ENCODE assay signal across 9 cellular contexts in the genomic region with DNA sequence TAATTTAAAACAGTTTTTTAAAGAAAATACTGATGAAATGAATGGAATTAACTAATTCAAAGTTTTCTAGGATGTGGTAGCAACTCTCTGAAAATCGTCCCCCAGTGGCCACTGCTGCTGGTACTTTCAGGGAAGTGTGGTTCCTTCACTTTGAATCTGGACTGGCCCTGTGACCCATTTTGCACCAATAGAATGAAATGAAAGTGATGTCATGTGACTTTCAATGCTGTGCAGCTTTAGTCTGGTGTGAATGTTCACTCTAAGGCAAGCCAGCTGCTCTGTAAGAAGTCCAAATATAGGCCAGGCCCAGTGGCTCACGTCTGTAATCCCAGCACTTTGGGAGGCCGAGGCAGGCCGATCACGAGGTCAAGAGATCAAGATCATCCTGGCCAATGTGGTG. TPM values are rescaled to one million over a fixed set of nuclear protein-coding genes. Genes with fewer than 3 reads are reported as not detected.
DNase-seq lines count a peak whose midpoint lies in the region; ATAC-seq and TF ChIP-seq lines count a peak whose summit lies in the region.
"Had no signal": no experiment of that assay in that cellular context is flagged by ENCODE, and none has a peak within 500 bp of the region (broad histone marks: within the 10 kb centered on the region; RNA-seq: fewer than 3 reads in every experiment).

No MANE protein-coding gene starts in this region.

- POLR2A ChIA-PET in A673 (lab: Charles Lee; ENCODE audit: low non-redundant PET), result no interaction called here

- H3K27ac ChIP-seq in A673 (ENCODE audit: low read depth, low read length, poor library complexity, severe bottlenecking), result no peak overlapping the region
- H3K27ac ChIP-seq in DOHH2 (ENCODE audit: low read depth, low read length), result no peak overlapping the region
- H3K27ac ChIP-seq in upper lobe of left lung, result no peak overlapping the region

- peaks cover 7% of the 10 kb centered on the region for H3K27me3 Mint-ChIP-seq in central memory CD8-positive, alpha-beta T cell

- no peaks in the 10 kb centered on the region for H3K36me3 ChIP-seq in A673 (ENCODE audit: insufficient read depth, low read length, poor library complexity, severe bottlenecking)
- H3K36me3 ChIP-seq in DOHH2 (ENCODE audit: control insufficient read depth, low read length), result no peaks in the 10 kb centered on the region
- H3K36me3 ChIP-seq in upper lobe of left lung, result no peaks in the 10 kb centered on the region

- H3K9me2 ChIP-seq in DOHH2 (replicated peaks; ENCODE audit: control insufficient read depth, low read length), result no peaks in the 10 kb centered on the region

- H3K9me3 ChIP-seq in A673 (ENCODE audit: low read depth, low read length, poor library complexity, severe bottlenecking), result no peaks in the 10 kb centered on the region
- H3K9me3 ChIP-seq in DOHH2 (ENCODE audit: control insufficient read depth, insufficient read depth, low read length), result no peaks in the 10 kb centered on the region
- H3K9me3 ChIP-seq in upper lobe of left lung, result no peaks in the 10 kb centered on the region

- no peak overlapping the region for H3K4me3 ChIP-seq in A673 (ENCODE audit: low read depth, low read length, poor library complexity, severe bottlenecking)
- H3K4me3 ChIP-seq in DOHH2 (ENCODE audit: low read length), result no peak overlapping the region
- H3K4me3 ChIP-seq in upper lobe of left lung, result no peak overlapping the region

- H3K4me1 Mint-ChIP-seq in central memory CD8-positive, alpha-beta T cell, result peaks cover 12% of the 10 kb centered on the region

- H3K27me3 ChIP-seq in A673 (replicated peaks; ENCODE audit: insufficient read depth, low read depth, low read length, poor library complexity), result no peaks in the 10 kb centered on the region
- no peaks in the 10 kb centered on the region for H3K27me3 ChIP-seq in DOHH2 (ENCODE audit: control insufficient read depth, low read length)
- H3K27me3 ChIP-seq in upper lobe of left lung, result no peaks in the 10 kb centered on the region

- no peak for ATAC-seq in central memory CD8-positive, alpha-beta T cell (replicated peaks; ENCODE audit: extremely low read depth, poor library complexity, severe bottlenecking)
- no peak for ATAC-seq in GM21576 (IDR thresholded peaks at IDR 0.05; ENCODE audit: unreplicated experiment)
- ATAC-seq in upper lobe of left lung (ENCODE audit: low FRiP score in 2 of 2), result no peak

- no peaks in the 10 kb centered on the region for H3K9me3 Mint-ChIP-seq in central memory CD8-positive, alpha-beta T cell

- TF ChIP-seq CTCF in A673 (conservative IDR thresholded peaks at IDR 0.05; ENCODE audit: low read depth, low read length) (no peak), DOHH2 (IDR thresholded peaks at IDR 0.05; ENCODE audit: low read depth, low read length, poor library complexity, severe bottlenecking) (no peak), upper lobe of left lung (IDR thresholded peaks at IDR 0.05) (no peak)

- intact Hi-C loops in A673 (cut with micrococcal nuclease; ENCODE audit: unreplicated experiment), result no loop called here

- 85 to 86% methylated on average over 5 of the region's 5 CpGs for WGBS in upper lobe of left lung, 2 donors

- peaks cover 8% of the 10 kb centered on the region for H3K36me3 Mint-ChIP-seq in central memory CD8-positive, alpha-beta T cell (ENCODE audit: insufficient read depth)

- H3K79me2 ChIP-seq in DOHH2 (ENCODE audit: control insufficient read depth, low read length), result peaks cover 34% of the 10 kb centered on the region

- peak overlapping the region; percentile 96 for H3K4me3 Mint-ChIP-seq in central memory CD8-positive, alpha-beta T cell

- no peak for TF ChIP-seq POLR2A in upper lobe of left lung (IDR thresholded peaks at IDR 0.05)

- BruUV-seq in A673 (replicated peaks; lab: Mats Ljungman, UMichigan), result no TSS peak

- H3F3A ChIP-seq in DOHH2 (ENCODE audit: control insufficient read depth, insufficient read depth), result no peaks in the 10 kb centered on the region

- H3K4me1 ChIP-seq in A673 (ENCODE audit: insufficient read depth, low read length, poor library complexity, severe bottlenecking), result no peaks in the 10 kb centered on the region
- H3K4me1 ChIP-seq in DOHH2 (ENCODE audit: control insufficient read depth, low read length), result peaks cover 23% of the 10 kb centered on the region
- H3K4me1 ChIP-seq in upper lobe of left lung, result peaks cover 0 to 25% (median 8%) of the 10 kb centered on the region in 4 donors

- CTCF ChIA-PET in A673 (lab: Charles Lee), result no interaction called here

- no peaks in the 10 kb centered on the region for H4K20me1 ChIP-seq in DOHH2 (ENCODE audit: control insufficient read depth, insufficient read depth, low read depth, low read length)

- 0 out of 2 replicates have a peak overlapping the region, but pooled peaks have one; percentile 24 for H3K4me2 ChIP-seq in DOHH2 (ENCODE audit: low read length)

- peak overlapping the region; percentile 92 for H3K27ac Mint-ChIP-seq in central memory CD8-positive, alpha-beta T cell (ENCODE audit: low read depth)

- peak; percentile 16 for DNase-seq in A673 (ENCODE audit: low spot score)
- DNase-seq in NCI-H82 treated with DMSO at 0.1 percent for 48 hours (lab: John Stamatoyannopoulos, UW; ENCODE audit: unreplicated experiment), result peak; percentile 6
- no peak for DNase-seq in central memory CD8-positive, alpha-beta T cell (ENCODE audit: low spot score in 2 of 2)
- no peak for DNase-seq in DMS114 treated with DMSO at 0.1 percent for 48 hours (lab: John Stamatoyannopoulos, UW; ENCODE audit: unreplicated experiment)
- DNase-seq in AG08396 (ENCODE audit: low spot score), result no peak
- no peak for DNase-seq in upper lobe of left lung
- DNase-seq: Right ventricle myocardium superior had no signal

- TF ChIP-seq EP300 in upper lobe of left lung (IDR thresholded peaks at IDR 0.05), result no peak

RNA-seq across cellular contexts. Expression of a gene that starts 26.4 kb away (rescaled TPM):
- total RNA-seq in A673 (2021) (10.1 and 10.7 TPM in 2 replicates), upper lobe of left lung (1 to 10 TPM; 2.7 to 7.3 (median 4.9) TPM)

RNA-seq across cellular contexts. Expression of a gene that starts 36.8 kb away (rescaled TPM):
- total RNA-seq in A673 (2021) (104 and 132 TPM in 2 replicates), upper lobe of left lung (10 to 100 TPM; 19.9 to 43.7 (median 28.0) TPM)

Comparison
In these comparisons a context has a peak if more than half of its experiments do, and no peak if none do; other contexts are left out.
1. DNase-seq: peak in A673 (single experiment) and NCI-H82 treated with DMSO at 0.1 percent for 48 hours (single experiment); none in central memory CD8-positive, alpha-beta T cell (0 of 2), DMS114 treated with DMSO at 0.1 percent for 48 hours (single experiment), AG08396 (single experiment) and upper lobe of left lung (0 of 2).